ENCODE assay signal across 2 cellular contexts in genomic region chr18:12598181-12598921, GRCh38.
A peak's percentile ranks its signal among the peaks of the same experiment; 100 is the strongest.
TF ChIP-seq lines count a peak whose summit lies in the region.

No MANE protein-coding gene starts in this region.

TF ChIP-seq in K562, 482 proteins besides CTCF, POLR2A, EP300 and RAD21:
- TF ChIP-seq TEAD4 (IDR thresholded peaks at IDR 0.05; ENCODE audit: low read length), result no peak
- TF ChIP-seq TEAD4 (CRISPR knock-in tag; IDR thresholded peaks at IDR 0.05; ENCODE audit: borderline replicate concordance), result no peak
- TF ChIP-seq ZNF347 (CRISPR knock-in tag; IDR thresholded peaks at IDR 0.05; ENCODE audit: low read depth), result no peak
- no peak for TF ChIP-seq ZC3H11A (IDR thresholded peaks at IDR 0.05; ENCODE audit: low read depth, low read length)
- TF ChIP-seq, protein P1, sequence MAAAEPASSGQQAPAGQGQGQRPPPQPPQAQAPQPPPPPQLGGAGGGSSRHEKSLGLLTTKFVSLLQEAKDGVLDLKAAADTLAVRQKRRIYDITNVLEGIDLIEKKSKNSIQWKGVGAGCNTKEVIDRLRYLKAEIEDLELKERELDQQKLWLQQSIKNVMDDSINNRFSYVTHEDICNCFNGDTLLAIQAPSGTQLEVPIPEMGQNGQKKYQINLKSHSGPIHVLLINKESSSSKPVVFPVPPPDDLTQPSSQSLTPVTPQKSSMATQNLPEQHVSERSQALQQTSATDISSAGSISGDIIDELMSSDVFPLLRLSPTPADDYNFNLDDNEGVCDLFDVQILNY (CRISPR knock-in tag; IDR thresholded peaks at IDR 0.05), result no peak
- no peak for TF ChIP-seq ATF2 (CRISPR knock-in tag; IDR thresholded peaks at IDR 0.05)
- TF ChIP-seq GABPA (tag; conservative IDR thresholded peaks at IDR 0.05; ENCODE audit: low read depth), result peak; percentile 35; the same call in 1 of the 2 replicates
- peak; percentile 87 for TF ChIP-seq SPI1 (IDR thresholded peaks at IDR 0.05; ENCODE audit: borderline replicate concordance, low read depth, low read length)
- no peak for TF ChIP-seq SETDB1 (IDR thresholded peaks at IDR 0.05; ENCODE audit: low read length)
- no peak for TF ChIP-seq YBX1 (IDR thresholded peaks at IDR 0.05)
- no peak for TF ChIP-seq ZNF77 (CRISPR knock-in tag; IDR thresholded peaks at IDR 0.05)
- TF ChIP-seq ZNF146 (CRISPR knock-in tag; IDR thresholded peaks at IDR 0.05; ENCODE audit: unreplicated experiment), result no peak
- TF ChIP-seq, protein P2, sequence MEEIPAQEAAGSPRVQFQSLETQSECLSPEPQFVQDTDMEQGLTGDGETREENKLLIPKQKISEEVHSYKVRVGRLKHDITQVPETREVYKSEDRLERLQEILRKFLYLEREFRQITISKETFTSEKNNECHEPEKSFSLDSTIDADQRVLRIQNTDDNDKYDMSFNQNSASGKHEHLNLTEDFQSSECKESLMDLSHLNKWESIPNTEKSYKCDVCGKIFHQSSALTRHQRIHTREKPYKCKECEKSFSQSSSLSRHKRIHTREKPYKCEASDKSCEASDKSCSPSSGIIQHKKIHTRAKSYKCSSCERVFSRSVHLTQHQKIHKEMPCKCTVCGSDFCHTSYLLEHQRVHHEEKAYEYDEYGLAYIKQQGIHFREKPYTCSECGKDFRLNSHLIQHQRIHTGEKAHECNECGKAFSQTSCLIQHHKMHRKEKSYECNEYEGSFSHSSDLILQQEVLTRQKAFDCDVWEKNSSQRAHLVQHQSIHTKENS (CRISPR knock-in tag; IDR thresholded peaks at IDR 0.05), result no peak
- TF ChIP-seq PRPF4 (IDR thresholded peaks at IDR 0.05; ENCODE audit: insufficient read depth, low read depth, low read length, poor library complexity, severe bottlenecking), result no peak
- no peak for TF ChIP-seq PTBP1 (IDR thresholded peaks at IDR 0.05; ENCODE audit: low read depth, low read length)
- no peak for TF ChIP-seq SRSF3 (IDR thresholded peaks at IDR 0.05; ENCODE audit: insufficient read depth, low read length)

TF ChIP-seq in HepG2, 621 proteins besides CTCF, POLR2A, EP300 and RAD21:
- TF ChIP-seq ZFAT (CRISPR knock-in tag; conservative IDR thresholded peaks at IDR 0.05), result no peak
- no peak for TF ChIP-seq ZSCAN5A (CRISPR knock-in tag; IDR thresholded peaks at IDR 0.05; ENCODE audit: borderline replicate concordance)
- no peak for TF ChIP-seq MTF1 (CRISPR knock-in tag; IDR thresholded peaks at IDR 0.05)
- no peak for TF ChIP-seq ZNF775 (CRISPR knock-in tag; IDR thresholded peaks at IDR 0.05; ENCODE audit: borderline replicate concordance)
- no peak for TF ChIP-seq ZNF292 (CRISPR knock-in tag; IDR thresholded peaks at IDR 0.05; ENCODE audit: borderline replicate concordance, low read depth)
- no peak for TF ChIP-seq ZNF225 (CRISPR knock-in tag; IDR thresholded peaks at IDR 0.05)
- no peak for TF ChIP-seq HMGXB4 (CRISPR knock-in tag; IDR thresholded peaks at IDR 0.05; ENCODE audit: borderline replicate concordance in 1 of 2, low read depth in 1 of 2)
- TF ChIP-seq NFATC3 (CRISPR knock-in tag; IDR thresholded peaks at IDR 0.05), result no peak
- TF ChIP-seq ADNP (CRISPR knock-in tag; IDR thresholded peaks at IDR 0.05), result no peak
- TF ChIP-seq ZNF407 (CRISPR knock-in tag; IDR thresholded peaks at IDR 0.05; ENCODE audit: not compliant biosample characterization), result no peak
- TF ChIP-seq ZNF124 (CRISPR knock-in tag; IDR thresholded peaks at IDR 0.05), result no peak
- TF ChIP-seq GPN1 (CRISPR knock-in tag; IDR thresholded peaks at IDR 0.05; ENCODE audit: borderline replicate concordance), result no peak
- no peak for TF ChIP-seq REXO4 (CRISPR knock-in tag; IDR thresholded peaks at IDR 0.05; ENCODE audit: borderline replicate concordance)
- TF ChIP-seq, protein P3, sequence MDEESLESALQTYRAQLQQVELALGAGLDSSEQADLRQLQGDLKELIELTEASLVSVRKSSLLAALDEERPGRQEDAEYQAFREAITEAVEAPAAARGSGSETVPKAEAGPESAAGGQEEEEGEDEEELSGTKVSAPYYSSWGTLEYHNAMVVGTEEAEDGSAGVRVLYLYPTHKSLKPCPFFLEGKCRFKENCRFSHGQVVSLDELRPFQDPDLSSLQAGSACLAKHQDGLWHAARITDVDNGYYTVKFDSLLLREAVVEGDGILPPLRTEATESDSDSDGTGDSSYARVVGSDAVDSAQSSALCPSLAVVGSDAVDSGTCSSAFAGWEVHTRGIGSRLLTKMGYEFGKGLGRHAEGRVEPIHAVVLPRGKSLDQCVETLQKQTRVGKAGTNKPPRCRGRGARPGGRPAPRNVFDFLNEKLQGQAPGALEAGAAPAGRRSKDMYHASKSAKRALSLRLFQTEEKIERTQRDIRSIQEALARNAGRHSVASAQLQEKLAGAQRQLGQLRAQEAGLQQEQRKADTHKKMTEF (CRISPR knock-in tag; IDR thresholded peaks at IDR 0.05), result no peak
